Comparison of ENCODE assay signal across 23 cellular contexts in genomic region chr10:29050081-29050480, GRCh38.
"Had no signal": no experiment of that assay in that cellular context is flagged by ENCODE, and none has a peak within 500 bp of the region (broad histone marks: within the 10 kb centered on the region; RNA-seq: fewer than 3 reads in every experiment).

No MANE protein-coding gene starts in this region.

- H3K27ac Mint-ChIP-seq: activated naive CD8-positive, alpha-beta T cell; activated T-cell treated with anti-CD3 and anti-CD28 coated beads, Interleukin-2, amount 50 U/mL, for 24 hours; dendritic cell treated with granulocyte-macrophage colony-stimulating factor and Interleukin-4, amounts not matched to agents 40 ng/mL and 50 ng/mL, for 4 days; effector memory CD8-positive, alpha-beta T cell; memory B cell; nephron; stimulated activated naive B cell treated with anti-CD40 and anti-IgM and Interleukin-4, amounts not matched to agents 10 μg/mL and 1 μg/mL and 100 μg/mL, for 72 hours had no signal

- H3K36me3 Mint-ChIP-seq: activated naive CD8-positive, alpha-beta T cell; memory B cell; stimulated activated naive B cell treated with anti-CD40 and anti-IgM and Interleukin-4, amounts not matched to agents 10 μg/mL and 1 μg/mL and 100 μg/mL, for 72 hours had no signal

- H3K4me3 ChIP-seq: gastroesophageal sphincter, left lung, psoas muscle, right lobe of liver, spleen, transverse colon had no signal

- H3K27ac ChIP-seq: brain microvascular endothelial cell, epithelial cell of prostate, gastroesophageal sphincter, left lung, psoas muscle, right lobe of liver, spleen, transverse colon had no signal

- DNase-seq: activated CD4-positive, alpha-beta T cell treated with anti-CD3 and anti-CD28 coated beads, Interleukin-2, amount 50 U/mL, for 4 hours; activated CD4-positive, CD25-positive, alpha-beta regulatory T cell treated with anti-CD3 and anti-CD28 coated beads, Interleukin-2, amount 50 U/mL, for 72 hours; activated gamma-delta T cell; activated T-cell treated with anti-CD3 and anti-CD28 coated beads, Interleukin-2, amount 50 U/mL, for 24 hours; amygdala; brain microvascular endothelial cell; effector memory CD8-positive, alpha-beta T cell; islet precursor cell; left lung; occipital lobe; psoas muscle; right lobe of liver; spleen; stimulated activated CD4-positive, alpha-beta T cell treated with anti-CD3 and anti-CD28 coated beads, Interleukin-1b, Interleukin-23, amount 100 ng/mL, for 48 hours; stimulated activated naive B cell treated with anti-CD40 and anti-IgM and Interleukin-4, amounts not matched to agents 10 μg/mL and 1 μg/mL and 100 μg/mL, for 72 hours; substantia nigra; transverse colon had no signal

- H3K4me1 ChIP-seq: gastroesophageal sphincter, left lung, psoas muscle, right lobe of liver, spleen, transverse colon had no signal

- H3K4me3 Mint-ChIP-seq: activated naive CD8-positive, alpha-beta T cell; activated T-cell treated with anti-CD3 and anti-CD28 coated beads, Interleukin-2, amount 50 U/mL, for 24 hours; dendritic cell treated with granulocyte-macrophage colony-stimulating factor and Interleukin-4, amounts not matched to agents 40 ng/mL and 50 ng/mL, for 4 days; effector memory CD8-positive, alpha-beta T cell; memory B cell; nephron; stimulated activated naive B cell treated with anti-CD40 and anti-IgM and Interleukin-4, amounts not matched to agents 10 μg/mL and 1 μg/mL and 100 μg/mL, for 72 hours had no signal

- H3K9me3 ChIP-seq: gastroesophageal sphincter, left lung, psoas muscle, right lobe of liver, spleen, transverse colon had no signal

- ATAC-seq: effector memory CD8-positive, alpha-beta T cell; gastroesophageal sphincter; left lung; psoas muscle; right lobe of liver had no signal

- H3K27me3 ChIP-seq: brain microvascular endothelial cell, left lung, right lobe of liver, spleen, transverse colon had no signal

- H3K4me1 Mint-ChIP-seq: memory B cell; nephron; stimulated activated naive B cell treated with anti-CD40 and anti-IgM and Interleukin-4, amounts not matched to agents 10 μg/mL and 1 μg/mL and 100 μg/mL, for 72 hours had no signal

- H3K9me3 Mint-ChIP-seq: activated T-cell treated with anti-CD3 and anti-CD28 coated beads, Interleukin-2, amount 50 U/mL, for 24 hours; dendritic cell treated with granulocyte-macrophage colony-stimulating factor and Interleukin-4, amounts not matched to agents 40 ng/mL and 50 ng/mL, for 4 days; memory B cell; stimulated activated naive B cell treated with anti-CD40 and anti-IgM and Interleukin-4, amounts not matched to agents 10 μg/mL and 1 μg/mL and 100 μg/mL, for 72 hours had no signal

- H3K36me3 ChIP-seq: brain microvascular endothelial cell, gastroesophageal sphincter, left lung, right lobe of liver, spleen, transverse colon had no signal

- H3K27me3 Mint-ChIP-seq: memory B cell; stimulated activated naive B cell treated with anti-CD40 and anti-IgM and Interleukin-4, amounts not matched to agents 10 μg/mL and 1 μg/mL and 100 μg/mL, for 72 hours had no signal
